24 cellular contexts compared by ENCODE assay signal in the genomic region with DNA sequence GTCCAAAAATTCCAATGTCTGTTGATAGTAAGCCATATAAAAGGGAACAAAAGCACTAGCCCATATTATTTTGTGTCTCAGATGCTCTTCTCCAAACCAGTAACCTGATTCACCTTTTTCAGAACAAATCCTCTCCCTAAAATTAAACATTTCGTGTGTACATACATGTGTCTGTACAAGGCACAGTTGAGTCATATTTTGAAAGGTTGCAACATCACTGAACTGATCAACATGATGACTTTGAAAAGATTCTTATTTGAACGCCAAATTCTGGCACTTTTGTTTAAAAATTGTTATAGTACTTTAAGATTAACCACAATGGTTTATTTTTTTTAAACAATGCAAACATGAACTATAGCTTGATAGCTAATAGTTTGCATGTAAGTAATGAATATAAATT.
DNase-seq lines count a peak whose midpoint lies in the region; ATAC-seq and TF ChIP-seq lines count a peak whose summit lies in the region.
"Had no signal": no experiment of that assay in that cellular context is flagged by ENCODE, and none has a peak within 500 bp of the region (broad histone marks: within the 10 kb centered on the region; RNA-seq: fewer than 3 reads in every experiment).

No MANE protein-coding gene starts in this region.

- H3K36me3 Mint-ChIP-seq in GM23338 (ENCODE audit: low read depth) = no peaks in the 10 kb centered on the region
- H3K36me3 Mint-ChIP-seq in mesothelial cell of epicardium = no peaks in the 10 kb centered on the region
- H3K36me3 Mint-ChIP-seq: IgD-negative memory B cell had no signal

- ATAC-seq in GM23338 = no peak
- ATAC-seq: PC-3 had no signal

- no peak overlapping the region for H3K27ac ChIP-seq in osteoblast (ENCODE audit: low read depth, low read length)
- H3K27ac ChIP-seq in vagina = no peak overlapping the region
- H3K27ac ChIP-seq in GM23338 (ENCODE audit: low read depth) = no peak overlapping the region
- H3K27ac ChIP-seq: BLaER1 treated with 17β-estradiol and CSF1 and Interleukin-3, amounts not matched to agents 10 nM and 100 nM; KMS-11; SJSA1 had no signal

- H3K4me3 ChIP-seq in epithelial cell of esophagus (ENCODE audit: low read length) (no peak overlapping the region), osteoblast (ENCODE audit: insufficient read depth, low read length) (no peak overlapping the region), vagina (no peak overlapping the region), GM23338 (no peak overlapping the region)
- H3K4me3 ChIP-seq: BLaER1 treated with 17β-estradiol and CSF1 and Interleukin-3, amounts not matched to agents 10 nM and 100 nM; SJSA1 had no signal

- H3K79me2 ChIP-seq in osteoblast (ENCODE audit: insufficient read depth, low read length) (no peaks in the 10 kb centered on the region), GM23338 (replicated peaks; ENCODE audit: insufficient read depth) (no peaks in the 10 kb centered on the region)

- no peak for TF ChIP-seq POLR2A in vagina (IDR thresholded peaks at IDR 0.05)

- no peaks in the 10 kb centered on the region for H3K9me3 ChIP-seq in osteoblast (ENCODE audit: low read depth, low read length)
- H3K9me3 ChIP-seq in vagina = no peaks in the 10 kb centered on the region
- H3K9me3 ChIP-seq: BLaER1 treated with 17β-estradiol and CSF1 and Interleukin-3, amounts not matched to agents 10 nM and 100 nM; SJSA1 had no signal

- H3K4me2 ChIP-seq in osteoblast (ENCODE audit: insufficient read depth, low read length) = peak overlapping the region; percentile 65
- no peak overlapping the region for H3K4me2 ChIP-seq in GM23338
- H3K4me2 ChIP-seq: BLaER1 treated with 17β-estradiol and CSF1 and Interleukin-3, amounts not matched to agents 10 nM and 100 nM; KMS-11 had no signal

- H3K4me1 Mint-ChIP-seq in GM23338 (peaks cover 13% of the 10 kb centered on the region), mesothelial cell of epicardium (peaks cover 30% of the 10 kb centered on the region)
- H3K4me1 Mint-ChIP-seq: IgD-negative memory B cell had no signal

- H4K20me1 ChIP-seq in osteoblast (ENCODE audit: insufficient read depth, low read length) = no peaks in the 10 kb centered on the region
- no peaks in the 10 kb centered on the region for H4K20me1 ChIP-seq in GM23338 (replicated peaks; ENCODE audit: insufficient read depth)
- H4K20me1 ChIP-seq: BLaER1 treated with 17β-estradiol and CSF1 and Interleukin-3, amounts not matched to agents 10 nM and 100 nM had no signal

- no peaks in the 10 kb centered on the region for H3K27me3 ChIP-seq in osteoblast (ENCODE audit: insufficient read depth, low read length)
- H3K27me3 ChIP-seq in vagina = no peaks in the 10 kb centered on the region
- no peaks in the 10 kb centered on the region for H3K27me3 ChIP-seq in GM23338 (ENCODE audit: insufficient read depth)
- H3K27me3 ChIP-seq: BLaER1 treated with 17β-estradiol and CSF1 and Interleukin-3, amounts not matched to agents 10 nM and 100 nM had no signal

- H3K9me3 Mint-ChIP-seq in GM23338 (no peaks in the 10 kb centered on the region), mesothelial cell of epicardium (no peaks in the 10 kb centered on the region)
- H3K9me3 Mint-ChIP-seq: CD4-positive, alpha-beta T cell had no signal

- DNase-seq in HCEC 1CT (peak; percentile 57), SHP77 treated with DMSO at 0.1 percent for 48 hours (lab: John Stamatoyannopoulos, UW) (peak; percentile 53), epithelial cell of esophagus (ENCODE audit: low read depth) (peak; percentile 15), osteoblast (ENCODE audit: insufficient read length, low spot score, missing footprints) (no peak), NCI-H774 (lab: John Stamatoyannopoulos, UW) (no peak), vagina (ENCODE audit: extremely low spot score in 2 of 2) (no peak), GM23338 (ENCODE audit: low spot score) (no peak), mesothelial cell of epicardium (ENCODE audit: low spot score in 2 of 2, unreplicated experiment in 2 of 2) (no peak)
- DNase-seq: AML-193; CD4-positive, alpha-beta T cell; DMS53; H7; NCI-H1092; NCI-H1436; NCI-H187 treated with DMSO at 0.1 percent for 48 hours; NCI-H2171 treated with DMSO at 0.1 percent for 48 hours; NCI-H345; NCI-H524; NCI-H748 treated with DMSO at 0.1 percent for 48 hours; PC-3 had no signal

- no peak overlapping the region; the same call in 1 of the 2 replicates for H3K27ac Mint-ChIP-seq in GM23338
- H3K27ac Mint-ChIP-seq in mesothelial cell of epicardium = no peak overlapping the region
- H3K27ac Mint-ChIP-seq: CD4-positive, alpha-beta T cell; IgD-negative memory B cell had no signal

- no peaks in the 10 kb centered on the region for H3K36me3 ChIP-seq in osteoblast (ENCODE audit: insufficient read depth, low read length)
- no peaks in the 10 kb centered on the region for H3K36me3 ChIP-seq in vagina
- H3K36me3 ChIP-seq in GM23338 (ENCODE audit: insufficient read depth) = no peaks in the 10 kb centered on the region
- H3K36me3 ChIP-seq: BLaER1 treated with 17β-estradiol and CSF1 and Interleukin-3, amounts not matched to agents 10 nM and 100 nM; SJSA1 had no signal

- H3K4me1 ChIP-seq in osteoblast (ENCODE audit: insufficient read depth, low read length) = no peaks in the 10 kb centered on the region
- no peaks in the 10 kb centered on the region for H3K4me1 ChIP-seq in vagina
- peaks cover 19% of the 10 kb centered on the region for H3K4me1 ChIP-seq in GM23338 (ENCODE audit: insufficient read depth)
- H3K4me1 ChIP-seq: SJSA1 had no signal

- intact Hi-C loops in vagina (cut with DNase I) = no loop called here

- no peaks in the 10 kb centered on the region for H3K9me2 ChIP-seq in GM23338 (ENCODE audit: insufficient read depth)

- H3F3A ChIP-seq in GM23338 (replicated peaks; ENCODE audit: low read depth) = no peaks in the 10 kb centered on the region

- H2AFZ ChIP-seq in osteoblast (ENCODE audit: low read length) = no peak overlapping the region
- no peak overlapping the region for H2AFZ ChIP-seq in GM23338

- no peaks in the 10 kb centered on the region for H3K27me3 Mint-ChIP-seq in GM23338 (ENCODE audit: insufficient read depth, low read depth, poor library complexity)
- H3K27me3 Mint-ChIP-seq in mesothelial cell of epicardium (ENCODE audit: low read depth) = no peaks in the 10 kb centered on the region
- H3K27me3 Mint-ChIP-seq: CD4-positive, alpha-beta T cell; IgD-negative memory B cell had no signal

- TF ChIP-seq CTCF in epithelial cell of esophagus (IDR thresholded peaks at IDR 0.05; ENCODE audit: insufficient read depth, low read depth, low read length, missing control alignments) (no peak), osteoblast (IDR thresholded peaks at IDR 0.05; ENCODE audit: extremely low read depth, low read depth, low read length) (no peak), vagina (IDR thresholded peaks at IDR 0.05) (no peak), GM23338 (conservative IDR thresholded peaks at IDR 0.05; ENCODE audit: low read depth in 2 of 2) (no peak), mesothelial cell of epicardium (IDR thresholded peaks at IDR 0.05; ENCODE audit: unreplicated experiment) (no peak)

- no peak overlapping the region for H3K4me3 Mint-ChIP-seq in GM23338
- no peak overlapping the region for H3K4me3 Mint-ChIP-seq in mesothelial cell of epicardium
- H3K4me3 Mint-ChIP-seq: CD4-positive, alpha-beta T cell had no signal

TF ChIP-seq in GM23338, 12 proteins besides CTCF, POLR2A, EP300 and RAD21 (continues in another document):
- no peak for TF ChIP-seq JUNB (IDR thresholded peaks at IDR 0.05; ENCODE audit: unreplicated experiment)
- TF ChIP-seq ZNF114 (CRISPR knock-in tag; IDR thresholded peaks at IDR 0.05) = no peak
- TF ChIP-seq ZNF331 (CRISPR knock-in tag; IDR thresholded peaks at IDR 0.05; ENCODE audit: low read depth) = no peak
- TF ChIP-seq EZH2 (IDR thresholded peaks at IDR 0.05; ENCODE audit: low read depth, unreplicated experiment) = no peak

Comparison
In these comparisons a context has a peak if more than half of its experiments do, and no peak if none do; other contexts are left out.
1. DNase-seq: peak in HCEC 1CT (single experiment), SHP77 treated with DMSO at 0.1 percent for 48 hours (single experiment) and epithelial cell of esophagus (single experiment); none in osteoblast (single experiment), NCI-H774 (single experiment), vagina (0 of 2), GM23338 (single experiment) and mesothelial cell of epicardium (0 of 2).